ENCODE assay signal across 8 cellular contexts in genomic region chr12:88141425-88141773, GRCh38. TPM values are rescaled to one million over a fixed set of nuclear protein-coding genes. Genes with fewer than 3 reads are reported as not detected.
DNase-seq lines count a peak whose midpoint lies in the region; ATAC-seq and TF ChIP-seq lines count a peak whose summit lies in the region.

No MANE protein-coding gene starts in this region.

- H3K9ac ChIP-seq in mammary epithelial cell (ENCODE audit: insufficient read depth, low read length) (peak overlapping the region; percentile 90), mucosa of rectum (ENCODE audit: low read depth in 1 of 2, low read length in 2 of 2) (peak overlapping the region; percentile 66 to 80)

- CTCF ChIA-PET in AG04450 (lab: Charles Lee): no interaction called here
- CTCF ChIA-PET in mammary epithelial cell (lab: Charles Lee; ENCODE audit: low non-redundant PET): interaction anchor here (0.9 kb wide), 1 partner anchor 509 kb away, joined by 3 read pairs; no protein-coding TSS in a partner anchor

- peak overlapping the region; percentile 82 for H3K4me2 ChIP-seq in mammary epithelial cell (ENCODE audit: insufficient read depth, low read depth, low read length)

- peak overlapping the region; percentile 93 for H2AFZ ChIP-seq in mammary epithelial cell (ENCODE audit: low read depth, low read length)

- TF ChIP-seq CTCF in AG04450 (IDR thresholded peaks at IDR 0.05; ENCODE audit: low read depth, low read length): no peak
- TF ChIP-seq CTCF in mammary epithelial cell (conservative IDR thresholded peaks at IDR 0.05 in 1 of 2, IDR thresholded peaks at IDR 0.05 in 1 of 2; ENCODE audit: extremely low read depth in 1 of 2, insufficient read depth in 1 of 2, low read depth in 1 of 2, low read length in 2 of 2): no peak

- H3K4me1 ChIP-seq in mammary epithelial cell (ENCODE audit: insufficient read depth, low read length) (peaks cover 31% of the 10 kb centered on the region), mucosa of rectum (ENCODE audit: control insufficient read depth in 2 of 2, insufficient read depth in 2 of 2, low read length in 2 of 2) (peaks cover 12 to 15% of the 10 kb centered on the region in 2 donors)

- 7% methylated on average over 13 of the region's 13 CpGs for WGBS in mammary epithelial cell (ENCODE audit: low coverage, missing lambda C conversion rate)

- H3K27me3 ChIP-seq in AG04450 (ENCODE audit: control insufficient read depth, insufficient read depth, low read length) (no peaks in the 10 kb centered on the region), mammary epithelial cell (ENCODE audit: insufficient read depth, low read length) (no peaks in the 10 kb centered on the region), mucosa of rectum (ENCODE audit: control insufficient read depth in 2 of 2, insufficient read depth in 2 of 2, low read length in 2 of 2) (no peaks in the 10 kb centered on the region)

- dilution Hi-C loops in mammary epithelial cell (cut with HindIII; ENCODE audit: low sequenced_read_pairs): no loop called here

- POLR2A ChIA-PET in AG04450 (lab: Yijun Ruan, JAX): interaction anchor here (1.0 kb wide), 1 partner anchor 436 kb away, joined by 3 read pairs; no protein-coding TSS in a partner anchor

- in situ Hi-C loops in mammary epithelial cell (cut with MboI; ENCODE audit: low sequenced_read_pairs in 2 of 2): loop anchor here in 1 of 2 donors (10.0 to 25.0 kb wide), 2 partner anchors 373 to 871 kb away; no protein-coding TSS in a partner anchor

- H3K79me2 ChIP-seq in mammary epithelial cell (ENCODE audit: insufficient read depth, low read length): peaks cover 49% of the 10 kb centered on the region

- H4K20me1 ChIP-seq in mammary epithelial cell (ENCODE audit: insufficient read depth, low read length): no peaks in the 10 kb centered on the region

- BruUV-seq in mammary epithelial cell (replicated peaks; lab: Mats Ljungman, UMichigan): TSS peak; percentile 68

- ATAC-seq in HG03354 (IDR thresholded peaks at IDR 0.05; ENCODE audit: poor library complexity, severe bottlenecking, unreplicated experiment): peak; percentile 0
- no peak for ATAC-seq in GM18909 (IDR thresholded peaks at IDR 0.05; ENCODE audit: poor library complexity, unreplicated experiment)

- H3K4me3 ChIP-seq in AG04450 (ENCODE audit: low read depth, low read length) (peak overlapping the region; percentile 93), mammary epithelial cell (replicated peaks in 1 of 3; ENCODE audit: insufficient read depth in 1 of 3, low read depth in 2 of 3, low read length in 3 of 3) (peak overlapping the region; percentile 80 to 82 (median 82)), mucosa of rectum (ENCODE audit: low read length in 2 of 2) (peak overlapping the region; percentile 90 to 92)

- DNase-seq in AG04450 (ENCODE audit: low read depth, low spot score): no peak
- no peak for DNase-seq in mammary epithelial cell
- DNase-seq in islet precursor cell: no peak
- no peak for DNase-seq in activated CD4-positive, CD25-positive, alpha-beta regulatory T cell (lab: John Stamatoyannopoulos, UW)
- no peak for DNase-seq in dedifferentiated amniotic fluid mesenchymal stem cell (ENCODE audit: extremely low spot score)

- intact Hi-C loops in mammary epithelial cell (cut with micrococcal nuclease): loop anchor here (5.0 to 10.0 kb wide), 3 partner anchors 251 to 436 kb away; no protein-coding TSS in a partner anchor

- peak overlapping the region; percentile 53 for H3K27ac ChIP-seq in AG04450 (ENCODE audit: low read depth, low read length)
- H3K27ac ChIP-seq in mammary epithelial cell (ENCODE audit: insufficient read depth, low read depth, low read length): peak overlapping the region; percentile 90
- peak overlapping the region; percentile 73 to 83 for H3K27ac ChIP-seq in mucosa of rectum (ENCODE audit: low read depth in 2 of 2, low read length in 2 of 2)

- H3K9me3 ChIP-seq in AG04450 (ENCODE audit: control insufficient read depth, insufficient read depth, low read length): no peaks in the 10 kb centered on the region
- H3K9me3 ChIP-seq in mammary epithelial cell (replicated peaks; ENCODE audit: insufficient read depth, low read length): no peaks in the 10 kb centered on the region
- H3K9me3 ChIP-seq in mucosa of rectum (ENCODE audit: control insufficient read depth in 2 of 2, low read length in 2 of 2): no peaks in the 10 kb centered on the region

- H3K36me3 ChIP-seq in mammary epithelial cell (ENCODE audit: insufficient read depth, low read length) (no peaks in the 10 kb centered on the region), mucosa of rectum (ENCODE audit: control insufficient read depth in 2 of 2, insufficient read depth in 2 of 2, low read length in 2 of 2) (peaks cover 0 to 3% of the 10 kb centered on the region in 2 donors)

RNA-seq across cellular contexts. Expression of gene CEP290, which starts 0.5 kb away (rescaled TPM):
- 5.4 and 8.1 TPM in 2 replicates for polyA plus RNA-seq in AG04450 (2011; rRNA removed)
- polyA minus RNA-seq in AG04450 (2011; rRNA and poly(A)+ RNA removed): 3.6 and 5.9 TPM in 2 replicates
- 10 to 100 TPM; 20.0 to 20.5 TPM for total RNA-seq in mammary epithelial cell
- 4.7 TPM for polyA plus RNA-seq in mammary epithelial cell
- 1.8 TPM for polyA minus RNA-seq in mammary epithelial cell

RNA-seq across cellular contexts. Expression of gene TMTC3, which starts 0.7 kb away (rescaled TPM):
- polyA plus RNA-seq in AG04450 (2011; rRNA removed) (19.2 and 29.3 TPM in 2 replicates), mammary epithelial cell (20.2 TPM)
- polyA minus RNA-seq in AG04450 (2011; rRNA and poly(A)+ RNA removed): 33.2 and 69.5 TPM in 2 replicates
- total RNA-seq in mammary epithelial cell: 10 to 100 TPM; 46.3 to 97.0 TPM
- 74.9 TPM for polyA minus RNA-seq in mammary epithelial cell
